ENCODE assay signal across 28 cellular contexts in the genomic region with DNA sequence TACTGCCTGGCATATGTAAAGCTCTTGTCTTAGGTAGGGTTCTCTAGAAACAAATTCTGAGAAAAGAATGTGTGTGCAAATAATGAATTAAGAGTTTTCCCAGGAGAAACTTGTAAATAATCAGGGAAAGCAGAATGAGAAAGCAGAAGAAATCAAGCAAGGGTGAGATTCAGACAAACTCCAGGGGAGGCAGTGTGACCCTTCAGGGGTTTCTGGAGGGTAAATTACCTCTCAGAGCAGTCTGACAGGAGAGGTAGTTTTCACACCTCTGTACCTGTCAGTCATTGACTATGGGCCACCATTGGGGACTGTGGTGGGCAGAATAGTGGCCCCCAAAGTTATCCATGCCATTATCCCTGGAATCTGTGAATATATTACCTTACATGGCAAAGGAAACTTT.
"Had no signal": no experiment of that assay in that cellular context is flagged by ENCODE, and none has a peak within 500 bp of the region (broad histone marks: within the 10 kb centered on the region; RNA-seq: fewer than 3 reads in every experiment).

No MANE protein-coding gene starts in this region.

- H3K9me3 ChIP-seq: esophagus squamous epithelium, gastroesophageal sphincter, heart left ventricle, lower lobe of right lung, mucosa of descending colon had no signal

- H3K27me3 ChIP-seq: dorsolateral prefrontal cortex, esophagus squamous epithelium, foreskin keratinocyte, gastroesophageal sphincter, heart left ventricle, hepatocyte, left lung had no signal

- H3K4me1 ChIP-seq: esophagus squamous epithelium, foreskin keratinocyte, gastroesophageal sphincter, heart left ventricle, left lung, lower lobe of right lung had no signal

- H3K27ac ChIP-seq: coronary artery, dorsolateral prefrontal cortex, epithelial cell of prostate, esophagus squamous epithelium, foreskin keratinocyte, gastroesophageal sphincter, heart left ventricle, hepatocyte, left lung, lower lobe of right lung had no signal

- H3K27ac Mint-ChIP-seq: immature natural killer cell, mesothelial cell of epicardium, naive B cell had no signal

- H3K4me2 ChIP-seq: hepatocyte had no signal

- FAIRE-seq: colon, endometrium, frontal cortex, kidney had no signal

- H3K36me3 ChIP-seq: esophagus squamous epithelium, gastroesophageal sphincter, heart left ventricle, left lung, lower lobe of right lung had no signal

- H2AFZ ChIP-seq: hepatocyte had no signal

- H3K9me3 Mint-ChIP-seq: immature natural killer cell had no signal

- DNase-seq: dermis blood vessel endothelial cell; dorsolateral prefrontal cortex; effector CD4-positive, alpha-beta T cell; effector memory CD4-positive, alpha-beta T cell; erythroblast; esophagus squamous epithelium; foreskin keratinocyte; heart left ventricle; hypothalamus; immature natural killer cell; islet precursor cell; kidney; left cardiac atrium; left lung; left ventricle myocardium superior; lower lobe of right lung; mesenchymal stem cell; mucosa of descending colon; naive B cell had no signal

- H3K4me1 Mint-ChIP-seq: immature natural killer cell, mesothelial cell of epicardium, naive B cell had no signal

- H3K4me3 Mint-ChIP-seq: immature natural killer cell, mesothelial cell of epicardium, naive B cell had no signal

- H3K36me3 Mint-ChIP-seq: immature natural killer cell, mesothelial cell of epicardium, naive B cell had no signal

- H3K4me3 ChIP-seq: coronary artery, dorsolateral prefrontal cortex, esophagus squamous epithelium, gastroesophageal sphincter, heart left ventricle, hepatocyte, left lung, lower lobe of right lung, mucosa of descending colon had no signal

- H3K79me2 ChIP-seq: hepatocyte had no signal

- ATAC-seq: esophagus mucosa, foreskin keratinocyte, gastroesophageal sphincter, heart left ventricle, left cardiac atrium, left lung, left ventricle myocardium superior, lower lobe of right lung, mucosa of descending colon had no signal
